ENCODE assay signal across 1 cellular context in genomic region chr11:48055292-48056132, GRCh38.
A peak's percentile ranks its signal among the peaks of the same experiment; 100 is the strongest.
TF ChIP-seq lines count a peak whose summit lies in the region.

No MANE protein-coding gene starts in this region.

TF ChIP-seq in K562, 482 proteins besides CTCF, POLR2A, EP300 and RAD21 (continued from another document and continues in another):
- TF ChIP-seq CUX1 (CRISPR knock-in tag; IDR thresholded peaks at IDR 0.05) (0 out of 2 replicates have a peak, but pooled peaks have one; percentile 63), CXXC5 (CRISPR knock-in tag; IDR thresholded peaks at IDR 0.05) (0 out of 2 replicates have a peak, but pooled peaks have one; percentile 5), RBM39 (optimal IDR thresholded peaks at IDR 0.05; ENCODE audit: low read depth, low read length) (no peak), CBX8 (IDR thresholded peaks at IDR 0.05; ENCODE audit: borderline replicate concordance, extremely low read depth, low read depth, low read length, poor library complexity, severe bottlenecking) (no peak), RFX5 (IDR thresholded peaks at IDR 0.05; ENCODE audit: low read depth, low read length) (no peak), MAFF (IDR thresholded peaks at IDR 0.05; ENCODE audit: low read length) (0 out of 2 replicates have a peak, but pooled peaks have one; percentile 12), NONO (IDR thresholded peaks at IDR 0.05; ENCODE audit: low read depth in 2 of 2, low read length in 1 of 2) (no peak), KAT7 (CRISPR knock-in tag; IDR thresholded peaks at IDR 0.05; ENCODE audit: borderline replicate concordance) (0 out of 2 replicates have a peak, but pooled peaks have one; percentile 15), MAZ (CRISPR knock-in tag; conservative IDR thresholded peaks at IDR 0.05 in 1 of 2, IDR thresholded peaks at IDR 0.05 in 1 of 2) (0 out of 4 replicates have a peak, but pooled peaks of 1 of the 2 experiments have one; percentile 24), PHF21A (IDR thresholded peaks at IDR 0.05; ENCODE audit: borderline replicate concordance, low read depth) (no peak), E2F3 (CRISPR knock-in tag; IDR thresholded peaks at IDR 0.05) (peak; percentile 44; the same call in 1 of the 2 replicates), CTCFL (IDR thresholded peaks at IDR 0.05; ENCODE audit: borderline replicate concordance, insufficient read depth, low read depth, low read length, poor library complexity, severe bottlenecking) (no peak), SNIP1 (IDR thresholded peaks at IDR 0.05; ENCODE audit: low read depth) (no peak), RBM22 (IDR thresholded peaks at IDR 0.05; ENCODE audit: low read depth, low read length, poor library complexity, severe bottlenecking) (no peak), CTBP1 (IDR thresholded peaks at IDR 0.05; ENCODE audit: borderline replicate concordance) (peak; percentile 22; the same call in 1 of the 2 replicates), ETV1 (tag; conservative IDR thresholded peaks at IDR 0.05; ENCODE audit: low read depth) (peak; percentile 77), ZFP36 (IDR thresholded peaks at IDR 0.05; ENCODE audit: low read depth, low read length, partially characterized antibody) (no peak), HNRNPUL1 (IDR thresholded peaks at IDR 0.05; ENCODE audit: low read length) (no peak), SIN3A (IDR thresholded peaks at IDR 0.05; ENCODE audit: borderline replicate concordance in 2 of 2, control insufficient read depth in 1 of 2, low read depth in 2 of 2, low read length in 2 of 2) (no peak), E2F6 (IDR thresholded peaks at IDR 0.05; ENCODE audit: borderline replicate concordance in 1 of 2, extremely low read depth in 1 of 2, insufficient read depth in 1 of 2, insufficient read length in 1 of 2, low read depth in 1 of 2, low read length in 1 of 2, poor library complexity in 1 of 2, severe bottlenecking in 1 of 2) (peak; percentile 34 to 46), PHTF2 (CRISPR knock-in tag; IDR thresholded peaks at IDR 0.05) (no peak), GABPA (tag; conservative IDR thresholded peaks at IDR 0.05; ENCODE audit: low read depth) (peak; percentile 71), TBP (optimal IDR thresholded peaks at IDR 0.05; ENCODE audit: low read depth, low read length) (no peak), RNF2 (IDR thresholded peaks at IDR 0.05) (peak; percentile 43; the same call in 1 of the 2 replicates)
- TF ChIP-seq, protein P1, sequence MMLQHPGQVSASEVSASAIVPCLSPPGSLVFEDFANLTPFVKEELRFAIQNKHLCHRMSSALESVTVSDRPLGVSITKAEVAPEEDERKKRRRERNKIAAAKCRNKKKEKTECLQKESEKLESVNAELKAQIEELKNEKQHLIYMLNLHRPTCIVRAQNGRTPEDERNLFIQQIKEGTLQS (IDR thresholded peaks at IDR 0.05) = no peak
- TF ChIP-seq, protein P1 (CRISPR knock-in tag; conservative IDR thresholded peaks at IDR 0.05) = no peak
- TF ChIP-seq, protein P2, sequence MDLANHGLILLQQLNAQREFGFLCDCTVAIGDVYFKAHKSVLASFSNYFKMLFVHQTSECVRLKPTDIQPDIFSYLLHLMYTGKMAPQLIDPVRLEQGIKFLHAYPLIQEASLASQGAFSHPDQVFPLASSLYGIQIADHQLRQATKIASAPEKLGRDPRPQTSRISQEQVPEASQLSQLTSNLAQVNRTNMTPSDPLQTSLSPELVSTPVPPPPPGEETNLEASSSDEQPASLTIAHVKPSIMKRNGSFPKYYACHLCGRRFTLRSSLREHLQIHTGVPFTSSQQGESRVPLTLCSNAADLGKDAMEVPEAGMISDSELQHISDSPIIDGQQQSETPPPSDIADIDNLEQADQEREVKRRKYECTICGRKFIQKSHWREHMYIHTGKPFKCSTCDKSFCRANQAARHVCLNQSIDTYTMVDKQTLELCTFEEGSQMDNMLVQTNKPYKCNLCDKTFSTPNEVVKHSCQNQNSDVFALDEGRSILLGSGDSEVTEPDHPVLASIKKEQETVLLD (IDR thresholded peaks at IDR 0.05) = no peak
- TF ChIP-seq, protein P3, sequence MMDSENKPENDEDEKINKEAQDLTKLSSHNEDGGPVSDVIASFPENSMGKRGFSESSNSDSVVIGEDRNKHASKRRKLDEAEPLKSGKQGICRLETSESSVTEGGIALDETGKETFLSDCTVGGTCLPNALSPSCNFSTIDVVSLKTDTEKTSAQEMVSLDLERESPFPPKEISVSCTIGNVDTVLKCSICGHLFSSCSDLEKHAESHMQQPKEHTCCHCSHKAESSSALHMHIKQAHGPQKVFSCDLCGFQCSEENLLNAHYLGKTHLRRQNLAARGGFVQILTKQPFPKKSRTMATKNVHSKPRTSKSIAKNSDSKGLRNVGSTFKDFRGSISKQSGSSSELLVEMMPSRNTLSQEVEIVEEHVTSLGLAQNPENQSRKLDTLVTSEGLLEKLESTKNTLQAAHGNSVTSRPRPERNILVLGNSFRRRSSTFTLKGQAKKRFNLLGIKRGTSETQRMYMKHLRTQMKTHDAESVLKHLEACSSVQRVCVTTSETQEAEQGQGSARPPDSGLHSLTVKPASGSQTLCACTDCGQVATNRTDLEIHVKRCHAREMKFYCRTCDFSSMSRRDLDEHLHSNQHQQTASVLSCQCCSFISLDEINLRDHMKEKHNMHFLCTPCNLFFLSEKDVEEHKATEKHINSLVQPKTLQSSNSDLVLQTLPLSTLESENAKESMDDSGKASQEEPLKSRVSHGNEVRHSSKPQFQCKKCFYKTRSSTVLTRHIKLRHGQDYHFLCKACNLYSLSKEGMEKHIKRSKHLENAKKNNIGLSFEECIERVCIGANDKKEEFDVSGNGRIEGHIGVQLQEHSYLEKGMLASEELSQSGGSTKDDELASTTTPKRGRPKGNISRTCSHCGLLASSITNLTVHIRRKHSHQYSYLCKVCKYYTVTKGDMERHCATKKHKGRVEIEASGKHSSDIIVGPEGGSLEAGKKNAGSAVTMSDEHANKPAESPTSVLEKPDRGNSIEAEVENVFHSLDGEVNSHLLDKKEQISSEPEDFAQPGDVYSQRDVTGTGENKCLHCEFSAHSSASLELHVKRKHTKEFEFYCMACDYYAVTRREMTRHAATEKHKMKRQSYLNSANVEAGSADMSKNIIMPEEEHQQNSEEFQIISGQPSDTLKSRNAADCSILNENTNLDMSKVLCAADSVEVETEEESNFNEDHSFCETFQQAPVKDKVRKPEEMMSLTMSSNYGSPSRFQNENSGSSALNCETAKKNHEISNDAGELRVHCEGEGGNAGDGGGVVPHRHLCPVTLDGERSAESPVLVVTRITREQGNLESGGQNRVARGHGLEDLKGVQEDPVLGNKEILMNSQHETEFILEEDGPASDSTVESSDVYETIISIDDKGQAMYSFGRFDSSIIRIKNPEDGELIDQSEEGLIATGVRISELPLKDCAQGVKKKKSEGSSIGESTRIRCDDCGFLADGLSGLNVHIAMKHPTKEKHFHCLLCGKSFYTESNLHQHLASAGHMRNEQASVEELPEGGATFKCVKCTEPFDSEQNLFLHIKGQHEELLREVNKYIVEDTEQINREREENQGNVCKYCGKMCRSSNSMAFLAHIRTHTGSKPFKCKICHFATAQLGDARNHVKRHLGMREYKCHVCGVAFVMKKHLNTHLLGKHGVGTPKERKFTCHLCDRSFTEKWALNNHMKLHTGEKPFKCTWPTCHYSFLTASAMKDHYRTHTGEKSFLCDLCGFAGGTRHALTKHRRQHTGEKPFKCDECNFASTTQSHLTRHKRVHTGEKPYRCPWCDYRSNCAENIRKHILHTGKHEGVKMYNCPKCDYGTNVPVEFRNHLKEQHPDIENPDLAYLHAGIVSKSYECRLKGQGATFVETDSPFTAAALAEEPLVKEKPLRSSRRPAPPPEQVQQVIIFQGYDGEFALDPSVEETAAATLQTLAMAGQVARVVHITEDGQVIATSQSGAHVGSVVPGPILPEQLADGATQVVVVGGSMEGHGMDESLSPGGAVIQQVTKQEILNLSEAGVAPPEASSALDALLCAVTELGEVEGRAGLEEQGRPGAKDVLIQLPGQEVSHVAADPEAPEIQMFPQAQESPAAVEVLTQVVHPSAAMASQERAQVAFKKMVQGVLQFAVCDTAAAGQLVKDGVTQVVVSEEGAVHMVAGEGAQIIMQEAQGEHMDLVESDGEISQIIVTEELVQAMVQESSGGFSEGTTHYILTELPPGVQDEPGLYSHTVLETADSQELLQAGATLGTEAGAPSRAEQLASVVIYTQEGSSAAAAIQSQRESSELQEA (IDR thresholded peaks at IDR 0.05; ENCODE audit: low read depth) = no peak
- TF ChIP-seq, protein P4, sequence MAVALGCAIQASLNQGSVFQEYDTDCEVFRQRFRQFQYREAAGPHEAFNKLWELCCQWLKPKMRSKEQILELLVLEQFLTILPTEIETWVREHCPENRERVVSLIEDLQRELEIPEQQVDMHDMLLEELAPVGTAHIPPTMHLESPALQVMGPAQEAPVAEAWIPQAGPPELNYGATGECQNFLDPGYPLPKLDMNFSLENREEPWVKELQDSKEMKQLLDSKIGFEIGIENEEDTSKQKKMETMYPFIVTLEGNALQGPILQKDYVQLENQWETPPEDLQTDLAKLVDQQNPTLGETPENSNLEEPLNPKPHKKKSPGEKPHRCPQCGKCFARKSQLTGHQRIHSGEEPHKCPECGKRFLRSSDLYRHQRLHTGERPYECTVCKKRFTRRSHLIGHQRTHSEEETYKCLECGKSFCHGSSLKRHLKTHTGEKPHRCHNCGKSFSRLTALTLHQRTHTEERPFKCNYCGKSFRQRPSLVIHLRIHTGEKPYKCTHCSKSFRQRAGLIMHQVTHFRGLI (CRISPR knock-in tag; IDR thresholded peaks at IDR 0.05) = no peak
- TF ChIP-seq, protein P5, sequence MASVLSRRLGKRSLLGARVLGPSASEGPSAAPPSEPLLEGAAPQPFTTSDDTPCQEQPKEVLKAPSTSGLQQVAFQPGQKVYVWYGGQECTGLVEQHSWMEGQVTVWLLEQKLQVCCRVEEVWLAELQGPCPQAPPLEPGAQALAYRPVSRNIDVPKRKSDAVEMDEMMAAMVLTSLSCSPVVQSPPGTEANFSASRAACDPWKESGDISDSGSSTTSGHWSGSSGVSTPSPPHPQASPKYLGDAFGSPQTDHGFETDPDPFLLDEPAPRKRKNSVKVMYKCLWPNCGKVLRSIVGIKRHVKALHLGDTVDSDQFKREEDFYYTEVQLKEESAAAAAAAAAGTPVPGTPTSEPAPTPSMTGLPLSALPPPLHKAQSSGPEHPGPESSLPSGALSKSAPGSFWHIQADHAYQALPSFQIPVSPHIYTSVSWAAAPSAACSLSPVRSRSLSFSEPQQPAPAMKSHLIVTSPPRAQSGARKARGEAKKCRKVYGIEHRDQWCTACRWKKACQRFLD (CRISPR knock-in tag; IDR thresholded peaks at IDR 0.05) = no peak
- TF ChIP-seq, protein P6, sequence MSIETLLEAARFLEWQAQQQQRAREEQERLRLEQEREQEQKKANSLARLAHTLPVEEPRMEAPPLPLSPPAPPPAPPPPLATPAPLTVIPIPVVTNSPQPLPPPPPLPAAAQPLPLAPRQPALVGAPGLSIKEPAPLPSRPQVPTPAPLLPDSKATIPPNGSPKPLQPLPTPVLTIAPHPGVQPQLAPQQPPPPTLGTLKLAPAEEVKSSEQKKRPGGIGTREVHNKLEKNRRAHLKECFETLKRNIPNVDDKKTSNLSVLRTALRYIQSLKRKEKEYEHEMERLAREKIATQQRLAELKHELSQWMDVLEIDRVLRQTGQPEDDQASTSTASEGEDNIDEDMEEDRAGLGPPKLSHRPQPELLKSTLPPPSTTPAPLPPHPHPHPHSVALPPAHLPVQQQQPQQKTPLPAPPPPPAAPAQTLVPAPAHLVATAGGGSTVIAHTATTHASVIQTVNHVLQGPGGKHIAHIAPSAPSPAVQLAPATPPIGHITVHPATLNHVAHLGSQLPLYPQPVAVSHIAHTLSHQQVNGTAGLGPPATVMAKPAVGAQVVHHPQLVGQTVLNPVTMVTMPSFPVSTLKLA (conservative IDR thresholded peaks at IDR 0.05) = no peak
